In genomic region chr3:25664066-25664809, GRCh38 we compare ENCODE assay signal across 1 cellular context.
TF ChIP-seq lines count a peak whose summit lies in the region.

No MANE protein-coding gene starts in this region.

TF ChIP-seq in K562, 482 proteins besides CTCF, POLR2A, EP300 and RAD21 (continued from another document and continues in another):
- TF ChIP-seq RERE (CRISPR knock-in tag; IDR thresholded peaks at IDR 0.05; ENCODE audit: borderline replicate concordance) (no peak), BRCA1 (IDR thresholded peaks at IDR 0.05) (no peak), BRCA1 (CRISPR knock-in tag; IDR thresholded peaks at IDR 0.05) (peak; percentile 4; the same call in 1 of the 2 replicates), RFX1 (IDR thresholded peaks at IDR 0.05) (no peak), ELK1 (CRISPR knock-in tag; IDR thresholded peaks at IDR 0.05) (0 out of 2 replicates have a peak, but pooled peaks have one; percentile 27), SUPT5H (IDR thresholded peaks at IDR 0.05) (no peak), TOE1 (IDR thresholded peaks at IDR 0.05; ENCODE audit: borderline replicate concordance) (no peak), TOE1 (CRISPR knock-in tag; IDR thresholded peaks at IDR 0.05; ENCODE audit: borderline replicate concordance, low read depth) (no peak), TEAD4 (IDR thresholded peaks at IDR 0.05; ENCODE audit: low read length) (no peak), TEAD4 (CRISPR knock-in tag; IDR thresholded peaks at IDR 0.05; ENCODE audit: borderline replicate concordance) (0 out of 2 replicates have a peak, but pooled peaks have one; percentile 61), PHF20 (IDR thresholded peaks at IDR 0.05; ENCODE audit: partially characterized antibody) (peak; percentile 40), RAD51 (IDR thresholded peaks at IDR 0.05; ENCODE audit: borderline replicate concordance, low read depth) (no peak), MEF2A (IDR thresholded peaks at IDR 0.05; ENCODE audit: control insufficient read depth, low read depth, low read length) (no peak), HOXB6 (CRISPR knock-in tag; IDR thresholded peaks at IDR 0.05; ENCODE audit: borderline replicate concordance) (no peak), MTA1 (IDR thresholded peaks at IDR 0.05; ENCODE audit: borderline replicate concordance) (no peak), NR0B1 (IDR thresholded peaks at IDR 0.05; ENCODE audit: partially characterized antibody) (no peak), CBX5 (IDR thresholded peaks at IDR 0.05; ENCODE audit: borderline replicate concordance, low read depth) (no peak), HNRNPH1 (optimal IDR thresholded peaks at IDR 0.05; ENCODE audit: low read depth, low read length) (no peak), NR4A1 (CRISPR knock-in tag; IDR thresholded peaks at IDR 0.05) (no peak), NR4A1 (tag; IDR thresholded peaks at IDR 0.05) (peak; percentile 75; the same call in 1 of the 2 replicates), ZBTB1 (CRISPR knock-in tag; IDR thresholded peaks at IDR 0.05; ENCODE audit: borderline replicate concordance, low read depth) (peak; percentile 96), ZNF274 (IDR thresholded peaks at IDR 0.05; ENCODE audit: borderline replicate concordance, low read depth, low read length) (no peak), ATF7 (IDR thresholded peaks at IDR 0.05) (no peak), ZSCAN29 (IDR thresholded peaks at IDR 0.05) (no peak; the same call in 1 of the 2 replicates), SMAD2 (IDR thresholded peaks at IDR 0.05; ENCODE audit: low read depth, low read length) (no peak), ZFX (CRISPR knock-in tag; IDR thresholded peaks at IDR 0.05) (peak; percentile 95), ZNF239 (CRISPR knock-in tag; IDR thresholded peaks at IDR 0.05) (no peak), NR2C2 (CRISPR knock-in tag; IDR thresholded peaks at IDR 0.05) (no peak), NR2C2 (tag; IDR thresholded peaks at IDR 0.05) (no peak; the same call in 1 of the 2 replicates), SIN3B (IDR thresholded peaks at IDR 0.05; ENCODE audit: low read depth) (peak; percentile 62), ZNF586 (CRISPR knock-in tag; conservative IDR thresholded peaks at IDR 0.05) (no peak), ZBTB40 (IDR thresholded peaks at IDR 0.05) (no peak), ZBTB40 (CRISPR knock-in tag; IDR thresholded peaks at IDR 0.05) (no peak), DDX20 (tag; IDR thresholded peaks at IDR 0.05; ENCODE audit: low read depth) (no peak), HOMEZ (CRISPR knock-in tag; IDR thresholded peaks at IDR 0.05) (no peak), ZBTB8A (IDR thresholded peaks at IDR 0.05; ENCODE audit: partially characterized antibody) (no peak), GTF2A2 (tag; IDR thresholded peaks at IDR 0.05) (peak; percentile 69; the same call in 1 of the 2 replicates), ELF2 (CRISPR knock-in tag; IDR thresholded peaks at IDR 0.05) (no peak)
- TF ChIP-seq, protein P1, sequence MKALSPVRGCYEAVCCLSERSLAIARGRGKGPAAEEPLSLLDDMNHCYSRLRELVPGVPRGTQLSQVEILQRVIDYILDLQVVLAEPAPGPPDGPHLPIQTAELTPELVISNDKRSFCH (CRISPR knock-in tag; IDR thresholded peaks at IDR 0.05), result no peak
- TF ChIP-seq, protein P1 (tag; IDR thresholded peaks at IDR 0.05), result peak; percentile 74; the same call in 1 of the 2 replicates
- TF ChIP-seq, protein P2, sequence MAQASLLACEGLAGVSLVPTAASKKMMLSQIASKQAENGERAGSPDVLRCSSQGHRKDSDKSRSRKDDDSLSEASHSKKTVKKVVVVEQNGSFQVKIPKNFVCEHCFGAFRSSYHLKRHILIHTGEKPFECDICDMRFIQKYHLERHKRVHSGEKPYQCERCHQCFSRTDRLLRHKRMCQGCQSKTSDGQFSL (CRISPR knock-in tag; IDR thresholded peaks at IDR 0.05), result peak; percentile 30; the same call in 1 of the 2 replicates
- TF ChIP-seq, protein P2 (tag; IDR thresholded peaks at IDR 0.05), result no peak
- TF ChIP-seq, protein P3, sequence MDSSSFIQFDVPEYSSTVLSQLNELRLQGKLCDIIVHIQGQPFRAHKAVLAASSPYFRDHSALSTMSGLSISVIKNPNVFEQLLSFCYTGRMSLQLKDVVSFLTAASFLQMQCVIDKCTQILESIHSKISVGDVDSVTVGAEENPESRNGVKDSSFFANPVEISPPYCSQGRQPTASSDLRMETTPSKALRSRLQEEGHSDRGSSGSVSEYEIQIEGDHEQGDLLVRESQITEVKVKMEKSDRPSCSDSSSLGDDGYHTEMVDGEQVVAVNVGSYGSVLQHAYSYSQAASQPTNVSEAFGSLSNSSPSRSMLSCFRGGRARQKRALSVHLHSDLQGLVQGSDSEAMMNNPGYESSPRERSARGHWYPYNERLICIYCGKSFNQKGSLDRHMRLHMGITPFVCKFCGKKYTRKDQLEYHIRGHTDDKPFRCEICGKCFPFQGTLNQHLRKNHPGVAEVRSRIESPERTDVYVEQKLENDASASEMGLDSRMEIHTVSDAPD (CRISPR knock-in tag; IDR thresholded peaks at IDR 0.05), result no peak
